ENCODE assay signal across 14 cellular contexts in the genomic region with DNA sequence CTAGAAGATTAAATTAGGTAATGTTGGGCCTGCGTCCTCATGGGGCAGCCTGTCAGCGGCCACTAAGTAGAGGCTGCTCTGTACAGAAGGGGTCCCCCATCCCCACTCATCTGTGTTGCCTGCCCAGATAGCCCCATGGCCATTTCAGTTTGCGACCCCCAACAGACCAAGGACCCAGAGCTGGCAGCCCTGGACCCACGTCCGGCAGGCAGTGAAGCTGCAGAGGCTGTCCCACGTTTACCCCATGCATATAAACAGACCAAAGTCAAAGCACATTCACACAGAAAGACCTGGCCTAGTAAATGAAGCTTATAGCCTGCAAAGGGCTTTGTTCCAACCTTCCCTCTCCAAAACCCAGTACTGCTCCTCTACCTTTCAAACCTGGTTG. TPM values are rescaled to one million over a fixed set of nuclear protein-coding genes. Genes with fewer than 3 reads are reported as not detected.
DNase-seq lines count a peak whose midpoint lies in the region; ATAC-seq and TF ChIP-seq lines count a peak whose summit lies in the region.
"Had no signal": no experiment of that assay in that cellular context is flagged by ENCODE, and none has a peak within 500 bp of the region (broad histone marks: within the 10 kb centered on the region; RNA-seq: fewer than 3 reads in every experiment).

No MANE protein-coding gene starts in this region.

- H3K4me1 ChIP-seq in GM23248 (ENCODE audit: insufficient read depth): peaks cover 25% of the 10 kb centered on the region
- H3K4me1 ChIP-seq in Peyer's patch: peaks cover 0 to 50% (median 15%) of the 10 kb centered on the region in 4 donors
- peaks cover 40 to 68% (median 60%) of the 10 kb centered on the region in 3 donors for H3K4me1 ChIP-seq in skeletal muscle tissue (ENCODE audit: control insufficient read depth in 3 of 3, insufficient read depth in 3 of 3, low read length in 3 of 3)

- no peak for TF ChIP-seq POLR2A in Peyer's patch (IDR thresholded peaks at IDR 0.05)

- H3K9me3 ChIP-seq in GM23248 (ENCODE audit: low read depth) (no peaks in the 10 kb centered on the region), Peyer's patch (no peaks in the 10 kb centered on the region), skeletal muscle tissue (ENCODE audit: control insufficient read depth in 3 of 3, low read length in 3 of 3) (no peaks in the 10 kb centered on the region)

- no peak overlapping the region for H2AFZ ChIP-seq in GM23248

- H3K36me3 ChIP-seq in GM23248 (ENCODE audit: low read depth) (peaks cover 33% of the 10 kb centered on the region), Peyer's patch (peaks cover 0 to 47% (median 0%) of the 10 kb centered on the region in 3 donors), skeletal muscle tissue (ENCODE audit: control insufficient read depth in 3 of 3, insufficient read depth in 3 of 3, low read length in 3 of 3) (peaks cover 39 to 45% (median 43%) of the 10 kb centered on the region in 3 donors)

- 91 to 92% methylated on average over 6 of the region's 6 CpGs for WGBS in GM23248 (ENCODE audit: low coverage in 1 of 2, low lambda C conversion rate in 2 of 2, missing lambda C conversion rate in 2 of 2), 2 experiments

- in situ Hi-C loops in GM23248 (cut with MboI): no loop called here

- no peaks in the 10 kb centered on the region for H3K9me2 ChIP-seq in GM23248 (ENCODE audit: insufficient read depth)

- H3K27me3 ChIP-seq in GM23248 (replicated peaks; ENCODE audit: insufficient read depth) (no peaks in the 10 kb centered on the region), Peyer's patch (no peaks in the 10 kb centered on the region), skeletal muscle tissue (ENCODE audit: control insufficient read depth in 3 of 3, insufficient read depth in 3 of 3, low read length in 3 of 3) (no peaks in the 10 kb centered on the region)

- H4K20me1 ChIP-seq in GM23248 (ENCODE audit: insufficient read depth): no peaks in the 10 kb centered on the region; the same call in 1 of the 2 replicates

- peaks cover 89% of the 10 kb centered on the region for H3K79me2 ChIP-seq in GM23248 (ENCODE audit: insufficient read depth)

- H3K27ac ChIP-seq in GM23248: no peak overlapping the region
- H3K27ac ChIP-seq in Peyer's patch: peak overlapping the region in 3 of 4 donors; percentile 36 to 78 (median 66)
- H3K27ac ChIP-seq in epithelial cell of prostate: peak overlapping the region; percentile 12
- H3K27ac ChIP-seq in skeletal muscle tissue (ENCODE audit: low read depth, low read length): peak overlapping the region; percentile 86

- no peak for TF ChIP-seq CTCF in Peyer's patch (IDR thresholded peaks at IDR 0.05)

- ATAC-seq in HG03432 (IDR thresholded peaks at IDR 0.05; ENCODE audit: unreplicated experiment) (no peak), GM21367 (IDR thresholded peaks at IDR 0.05; ENCODE audit: unreplicated experiment) (no peak), GM18520 (IDR thresholded peaks at IDR 0.05; ENCODE audit: unreplicated experiment) (no peak)

- DNase-seq in GM23248 (no peak), Peyer's patch (no peak), epithelial cell of prostate (ENCODE audit: low read depth, low spot score) (no peak)
- DNase-seq: COR-L47; mammary epithelial cell; MV-4-11; Right ventricle myocardium superior; stimulated activated CD4-positive, alpha-beta T cell treated with anti-CD3 and anti-CD28 coated beads, Interleukin-4, amount 100 ng/mL, for 24 hours; substantia nigra had no signal

- H3K4me3 ChIP-seq in GM23248: no peak overlapping the region
- H3K4me3 ChIP-seq in Peyer's patch: peak overlapping the region in 1 of 4 donors; percentile 18
- peak overlapping the region; percentile 30 to 57 (median 48) for H3K4me3 ChIP-seq in skeletal muscle tissue (ENCODE audit: low read length in 3 of 3)

- H3K9ac ChIP-seq in GM23248 (no peak overlapping the region), skeletal muscle tissue (ENCODE audit: low read depth in 1 of 3, low read length in 3 of 3) (peak overlapping the region in 2 of 3 donors; percentile 44 to 71)

- H3F3A ChIP-seq in GM23248 (ENCODE audit: insufficient read depth): peaks cover 31% of the 10 kb centered on the region

- peak overlapping the region; percentile 15 for H3K4me2 ChIP-seq in GM23248 (ENCODE audit: unreplicated experiment)

RNA-seq across cellular contexts. Expression of gene PDF, which starts 4.6 kb away (rescaled TPM):
- 12.3 and 21.5 TPM in 2 replicates for total RNA-seq in GM23248 (2014; rRNA removed; shearing (Covaris generic))
- polyA plus RNA-seq in GM23248 (2016; fragmentation: Nextera tagmentation; extraction: Ambion mirVana): 18.0 and 20.9 TPM in 2 replicates
- total RNA-seq in Peyer's patch (10 to 100 TPM; 17.7 to 23.3 (median 18.9) TPM), skeletal muscle tissue (6.8 TPM)

RNA-seq across cellular contexts. Expression of gene COG8, which starts 13.6 kb away (rescaled TPM):
- 52.4 and 65.9 TPM in 2 replicates for total RNA-seq in GM23248 (2014; rRNA removed; shearing (Covaris generic))
- polyA plus RNA-seq in GM23248 (2016; fragmentation: Nextera tagmentation; extraction: Ambion mirVana): 28.9 and 29.1 TPM in 2 replicates
- total RNA-seq in Peyer's patch (10 to 100 TPM; 57.3 to 79.5 (median 77.0) TPM), skeletal muscle tissue (36.0 TPM)

RNA-seq across cellular contexts. Expression of gene NIP7, which starts 13.8 kb away (rescaled TPM):
- 16.3 and 24.2 TPM in 2 replicates for total RNA-seq in GM23248 (2014; rRNA removed; shearing (Covaris generic))
- 35.1 and 35.6 TPM in 2 replicates for polyA plus RNA-seq in GM23248 (2016; fragmentation: Nextera tagmentation; extraction: Ambion mirVana)
- total RNA-seq in Peyer's patch (10 to 100 TPM in 2 of 4 donors, 1 to 10 TPM in 2; 6.9 to 20.6 (median 10.5) TPM), skeletal muscle tissue (21.9 TPM)

RNA-seq across cellular contexts. Expression of gene VPS4A, which starts 14.6 kb away (rescaled TPM):
- 35.9 and 36.5 TPM in 2 replicates for total RNA-seq in GM23248 (2014; rRNA removed; shearing (Covaris generic))
- 43.8 and 44.9 TPM in 2 replicates for polyA plus RNA-seq in GM23248 (2016; fragmentation: Nextera tagmentation; extraction: Ambion mirVana)
- total RNA-seq in Peyer's patch (10 to 100 TPM; 37.1 to 63.1 (median 47.8) TPM), skeletal muscle tissue (25.6 TPM)

RNA-seq across cellular contexts. Expression of gene TMED6, which starts 25.8 kb away (rescaled TPM):
- total RNA-seq in GM23248 (2014; rRNA removed; shearing (Covaris generic)): not detected in 2 replicates
- polyA plus RNA-seq in GM23248 (2016; fragmentation: Nextera tagmentation; extraction: Ambion mirVana): 0.30 and 0.46 TPM in 2 replicates
- total RNA-seq in Peyer's patch (1 to 10 TPM; 4.3 to 9.9 (median 6.6) TPM), skeletal muscle tissue (not detected)
- total RNA-seq: Right ventricle myocardium superior had no signal
- polyA plus RNA-seq: endothelial cell of umbilical vein, mammary epithelial cell had no signal
